10 cellular contexts compared by ENCODE assay signal in genomic region chr4:15906024-15906443, GRCh38. TPM values are rescaled to one million over a fixed set of nuclear protein-coding genes. Genes with fewer than 3 reads are reported as not detected.
DNase-seq lines count a peak whose midpoint lies in the region; ATAC-seq and TF ChIP-seq lines count a peak whose summit lies in the region.
"Had no signal": no experiment of that assay in that cellular context is flagged by ENCODE, and none has a peak within 500 bp of the region (broad histone marks: within the 10 kb centered on the region; RNA-seq: fewer than 3 reads in every experiment).

No MANE protein-coding gene starts in this region.

- peaks cover 20% of the 10 kb centered on the region for H3K4me1 Mint-ChIP-seq in activated T-cell treated with anti-CD3 and anti-CD28 coated beads, Interleukin-2, amount 50 U/mL, for 24 hours (ENCODE audit: low read depth)
- H3K4me1 Mint-ChIP-seq: CD8-positive, alpha-beta memory T cell had no signal

- no peaks in the 10 kb centered on the region for H3K36me3 ChIP-seq in upper lobe of left lung

- peak; percentile 78 to 94 for ATAC-seq in upper lobe of left lung (ENCODE audit: low FRiP score in 2 of 2)

- H3K27ac ChIP-seq in upper lobe of left lung, result peak overlapping the region in 1 of 4 donors; percentile 73

- H3K9me3 Mint-ChIP-seq in activated T-cell treated with anti-CD3 and anti-CD28 coated beads, Interleukin-2, amount 50 U/mL, for 24 hours, result peaks cover 6% of the 10 kb centered on the region

- peak; percentile 40 for DNase-seq in activated T-cell treated with anti-CD3 and anti-CD28 coated beads, Interleukin-2, amount 50 U/mL, for 24 hours
- DNase-seq in activated T-cell treated with anti-CD3 and anti-CD28 coated beads for 4 hours (no peak), kidney tubule cell (ENCODE audit: low spot score) (peak; percentile 89), upper lobe of left lung (peak; percentile 89 to 93), GM10266 (ENCODE audit: extremely low spot score) (no peak), retina (no peak)
- peak; percentile 51 to 65 for DNase-seq in activated T-cell treated with anti-CD3 and anti-CD28 coated beads, Interleukin-2, amount 50 U/mL, for 48 hours
- DNase-seq in effector CD4-positive, alpha-beta T cell, result no peak
- DNase-seq: CD8-positive, alpha-beta memory T cell; NCI-H526 had no signal

- no peaks in the 10 kb centered on the region for H3K36me3 Mint-ChIP-seq in activated T-cell treated with anti-CD3 and anti-CD28 coated beads, Interleukin-2, amount 50 U/mL, for 24 hours (ENCODE audit: low read depth)
- H3K36me3 Mint-ChIP-seq: CD8-positive, alpha-beta memory T cell had no signal

- no peaks in the 10 kb centered on the region for H3K9me3 ChIP-seq in upper lobe of left lung

- H3K4me3 ChIP-seq in upper lobe of left lung, result peak overlapping the region in 1 of 4 donors; percentile 9

- H3K27me3 ChIP-seq in upper lobe of left lung, result no peaks in the 10 kb centered on the region

- TF ChIP-seq POLR2A in upper lobe of left lung (IDR thresholded peaks at IDR 0.05), result no peak

- WGBS in upper lobe of left lung, 2 donors, result 55 to 67% methylated on average over 10 to 24 of the region's 25 CpGs

- H3K27ac Mint-ChIP-seq in activated T-cell treated with anti-CD3 and anti-CD28 coated beads, Interleukin-2, amount 50 U/mL, for 24 hours, result no peak overlapping the region
- H3K27ac Mint-ChIP-seq: CD8-positive, alpha-beta memory T cell had no signal

- peaks cover 46% of the 10 kb centered on the region for H3K27me3 Mint-ChIP-seq in activated T-cell treated with anti-CD3 and anti-CD28 coated beads, Interleukin-2, amount 50 U/mL, for 24 hours

- no peak for TF ChIP-seq CTCF in upper lobe of left lung (IDR thresholded peaks at IDR 0.05)
- TF ChIP-seq CTCF in GM10266 (IDR thresholded peaks at IDR 0.05; ENCODE audit: control insufficient read depth, insufficient read depth, low read depth, missing control alignments), result no peak

- peak in 1 of 4 donors; percentile 13 for TF ChIP-seq EP300 in upper lobe of left lung (IDR thresholded peaks at IDR 0.05)

- H3K4me1 ChIP-seq in upper lobe of left lung, result peaks cover 0 to 8% (median 0%) of the 10 kb centered on the region in 4 donors

- H3K4me3 Mint-ChIP-seq in activated T-cell treated with anti-CD3 and anti-CD28 coated beads, Interleukin-2, amount 50 U/mL, for 24 hours, result no peak overlapping the region
- H3K4me3 Mint-ChIP-seq: CD8-positive, alpha-beta memory T cell had no signal

RNA-seq across cellular contexts. Expression of gene FGFBP1, which starts 32.5 kb away (rescaled TPM):
- total RNA-seq in upper lobe of left lung, result 10 to 100 TPM in 1 of 6 donors, 1 to 10 TPM in 3, not detected in 2; 3.1 to 14.4 (median 4.9) TPM
- total RNA-seq: CD8-positive, alpha-beta memory T cell had no signal

RNA-seq across cellular contexts. Expression of gene FGFBP2, which starts 56.9 kb away (rescaled TPM):
- 1 to 10 TPM in 5 of 6 donors, not detected in 1; 1.8 to 9.7 (median 3.8) TPM for total RNA-seq in upper lobe of left lung

Comparison
In these comparisons a context has a peak if more than half of its experiments do, and no peak if none do; other contexts are left out.
1. DNase-seq: peak in activated T-cell treated with anti-CD3 and anti-CD28 coated beads, Interleukin-2, amount 50 U/mL, for 24 hours (single experiment), activated T-cell treated with anti-CD3 and anti-CD28 coated beads, Interleukin-2, amount 50 U/mL, for 48 hours (2 of 2), kidney tubule cell (single experiment) and upper lobe of left lung (2 of 2); none in activated T-cell treated with anti-CD3 and anti-CD28 coated beads for 4 hours (single experiment), GM10266 (single experiment), retina (single experiment) and effector CD4-positive, alpha-beta T cell (single experiment).